Comparison of ENCODE assay signal across 14 cellular contexts in the genomic region with DNA sequence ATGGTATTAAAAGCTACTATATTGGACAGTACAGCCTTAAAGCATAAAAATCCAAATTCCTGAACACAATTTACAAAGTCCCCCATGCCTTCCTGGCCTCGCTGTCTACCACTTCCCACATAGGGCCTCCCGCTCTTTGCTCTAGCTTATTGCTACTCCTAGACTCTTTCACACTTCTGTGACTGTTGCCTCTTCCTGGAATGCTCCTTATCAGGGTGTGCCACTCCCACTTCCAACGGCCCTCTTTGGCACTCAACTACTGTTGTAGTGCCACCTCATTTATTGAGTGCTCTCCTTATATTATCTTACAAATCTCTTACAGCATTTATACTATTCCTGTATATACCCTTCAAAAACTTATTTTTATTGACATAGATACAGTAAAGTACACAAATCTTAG. TPM values are rescaled to one million over a fixed set of nuclear protein-coding genes. Genes with fewer than 3 reads are reported as not detected.
A peak's percentile ranks its signal among the peaks of the same experiment; 100 is the strongest.
DNase-seq lines count a peak whose midpoint lies in the region; ATAC-seq, FAIRE-seq and TF ChIP-seq lines count a peak whose summit lies in the region.
"Had no signal": no experiment of that assay in that cellular context is flagged by ENCODE, and none has a peak within 500 bp of the region (broad histone marks: within the 10 kb centered on the region; RNA-seq: fewer than 3 reads in every experiment).

No MANE protein-coding gene starts in this region.

- H3K27me3 ChIP-seq in CD8-positive, alpha-beta T cell (ENCODE audit: insufficient read depth, low read length) = no peaks in the 10 kb centered on the region
- no peaks in the 10 kb centered on the region for H3K27me3 ChIP-seq in K562 (ENCODE audit: control insufficient read depth in 2 of 2, insufficient read depth in 2 of 2, low read length in 2 of 2)
- no peaks in the 10 kb centered on the region for H3K27me3 ChIP-seq in naive thymus-derived CD4-positive, alpha-beta T cell (ENCODE audit: control insufficient read depth in 2 of 2, insufficient read depth in 2 of 2, low read length in 2 of 2)
- H3K27me3 ChIP-seq: body of pancreas had no signal

- DNase-seq in CD8-positive, alpha-beta T cell = no peak
- DNase-seq in K562 (ENCODE audit: extremely low read depth in 1 of 4, low spot score in 3 of 4) = peak in 2 of 4 experiments; percentile 65 to 83
- no peak for DNase-seq in naive thymus-derived CD4-positive, alpha-beta T cell
- no peak for DNase-seq in hypothalamus (lab: John Stamatoyannopoulos, UW)
- DNase-seq in dermis blood vessel endothelial cell = no peak
- DNase-seq: body of pancreas; naive B cell; NCI-H1092; NCI-H2171 treated with DMSO at 0.1 percent for 48 hours; SHP77 treated with DMSO at 0.1 percent for 48 hours; stimulated activated CD4-positive, alpha-beta T cell treated with anti-CD3 and anti-CD28 coated beads, Interleukin-12 subunit alpha, Interleukin-12 subunit beta, amount 100 ng/mL, for 4 hours had no signal

- in situ Hi-C loops in K562 (cut with MboI) = no loop called here

- H3K4me3 ChIP-seq in CD8-positive, alpha-beta T cell (ENCODE audit: low read depth, low read length) = no peak overlapping the region
- H3K4me3 ChIP-seq in HEK293 (ENCODE audit: low read depth, low read length) (no peak overlapping the region), K562 (no peak overlapping the region)
- no peak overlapping the region for H3K4me3 ChIP-seq in naive thymus-derived CD4-positive, alpha-beta T cell (ENCODE audit: low read length)
- H3K4me3 ChIP-seq: body of pancreas had no signal

- no peaks in the 10 kb centered on the region for H3K9me3 ChIP-seq in CD8-positive, alpha-beta T cell (ENCODE audit: low read length)
- H3K9me3 ChIP-seq in HEK293 (ENCODE audit: control insufficient read depth, insufficient read depth, low read depth, low read length) (no peaks in the 10 kb centered on the region), K562 (replicated peaks; ENCODE audit: control insufficient read depth, insufficient read depth, low read depth, low read length) (0 out of 2 replicates have a peak, but pooled peaks cover 3% of the 10 kb centered on the region)
- H3K9me3 ChIP-seq in naive thymus-derived CD4-positive, alpha-beta T cell (ENCODE audit: control insufficient read depth in 2 of 3, low read length in 3 of 3) = no peaks in the 10 kb centered on the region
- H3K9me3 ChIP-seq: body of pancreas had no signal

- TF ChIP-seq EP300 in K562 (IDR thresholded peaks at IDR 0.05; ENCODE audit: low read length) = peak; percentile 86

- peak; percentile 23 for FAIRE-seq in K562 (lab: Jason Lieb, UNC)
- FAIRE-seq: HepG2 had no signal

- no peak overlapping the region; a peak in 1 of 4 replicates for H3K9ac ChIP-seq in K562 (ENCODE audit: insufficient read depth in 1 of 2, low read depth in 2 of 2, low read length in 2 of 2)

- peaks cover 5% of the 10 kb centered on the region for H3K36me3 ChIP-seq in CD8-positive, alpha-beta T cell (ENCODE audit: insufficient read depth, low read length)
- H3K36me3 ChIP-seq in HEK293 (ENCODE audit: control insufficient read depth in 2 of 2, insufficient read depth in 1 of 2, low read length in 2 of 2) = peaks cover 0 to 26% of the 10 kb centered on the region in 2 experiments; a peak in 2 of 3 replicates
- peaks cover 65% of the 10 kb centered on the region for H3K36me3 ChIP-seq in K562 (ENCODE audit: control insufficient read depth, insufficient read depth, low read length)
- peaks cover 0 to 17% (median 0%) of the 10 kb centered on the region in 3 experiments for H3K36me3 ChIP-seq in naive thymus-derived CD4-positive, alpha-beta T cell (ENCODE audit: control insufficient read depth in 2 of 3, insufficient read depth in 3 of 3, low read length in 3 of 3)

- peak overlapping the region; percentile 6 for H3K27ac Mint-ChIP-seq in CD8-positive, alpha-beta T cell
- peak overlapping the region in 6 of 9 donors; percentile 0 to 26 (median 14) for H3K27ac Mint-ChIP-seq in naive thymus-derived CD4-positive, alpha-beta T cell

- H3K4me2 ChIP-seq in K562 (ENCODE audit: insufficient read depth, low read length) = peak overlapping the region; percentile 51

- CTCF ChIA-PET in CD8-positive, alpha-beta T cell (lab: Charles Lee) = no interaction called here
- CTCF ChIA-PET in HEK293 (lab: Yijun Ruan, JAX) (interaction anchor here (0.7 to 1.1 kb wide), 2 partner anchors 18 to 20 kb away, joined by 3 read pairs; no protein-coding TSS in a partner anchor), K562 (lab: Yijun Ruan, JAX; ENCODE audit: low intra/inter-chr PET ratio) (no interaction called here)
- CTCF ChIA-PET in naive thymus-derived CD4-positive, alpha-beta T cell (lab: Charles Lee) = no interaction called here

- H3K27me3 Mint-ChIP-seq in CD8-positive, alpha-beta T cell (ENCODE audit: low read depth) = no peaks in the 10 kb centered on the region
- H3K27me3 Mint-ChIP-seq in naive thymus-derived CD4-positive, alpha-beta T cell = no peaks in the 10 kb centered on the region
- H3K27me3 Mint-ChIP-seq: naive B cell had no signal

- no peak for ATAC-seq in CD8-positive, alpha-beta T cell
- ATAC-seq in K562 (peak; percentile 7; the same call in 2 of the 3 replicates), HG02623 (IDR thresholded peaks at IDR 0.05; ENCODE audit: unreplicated experiment) (no peak)
- ATAC-seq in naive thymus-derived CD4-positive, alpha-beta T cell = no peak
- ATAC-seq: body of pancreas, HepG2 had no signal

- 18% methylated on average over 3 of the region's 3 CpGs for WGBS in K562 (ENCODE audit: insufficient coverage, low coverage, missing lambda C conversion rate)

- H3K79me2 ChIP-seq in K562 (ENCODE audit: control insufficient read depth, insufficient read depth, low read length) = peaks cover 93% of the 10 kb centered on the region

- H3K27ac ChIP-seq in CD8-positive, alpha-beta T cell (ENCODE audit: low read depth, low read length) = no peak overlapping the region
- H3K27ac ChIP-seq in HEK293 (ENCODE audit: extremely low read depth, low read depth, low read length) (no peak overlapping the region), K562 (ENCODE audit: extremely low read depth, low read depth, low read length) (peak overlapping the region; percentile 73)
- no peak overlapping the region for H3K27ac ChIP-seq in naive thymus-derived CD4-positive, alpha-beta T cell (ENCODE audit: low read depth, low read length)
- H3K27ac ChIP-seq: body of pancreas had no signal

- intact Hi-C loops in CD8-positive, alpha-beta T cell (cut with DNase I, micrococcal nuclease) = loop anchor here in 1 of 2 experiments (10.0 kb wide), 2 partner anchors 474 to 816 kb away; partner anchors contain the start of genes STRIP1 and STXBP3
- intact Hi-C loops in K562 (cut with micrococcal nuclease) = no loop called here
- intact Hi-C loops in naive thymus-derived CD4-positive, alpha-beta T cell (cut with micrococcal nuclease) = loop anchor here (10.0 kb wide), 3 partner anchors 524 to 1186 kb away; partner anchors contain the start of genes LAMTOR5 (in 1 of the 2) and PRPF38B (in 1 of the 2)

- POLR2A ChIA-PET in CD8-positive, alpha-beta T cell (lab: Charles Lee) = no interaction called here
- POLR2A ChIA-PET in HEK293 (lab: Yijun Ruan, JAX) = interaction anchor here (0.7 kb wide), 3 partner anchors 52 to 80 kb away, joined by 4 to 5 read pairs (median 5); partner anchors contain the start of gene PSRC1
- POLR2A ChIA-PET in K562 (lab: Yijun Ruan, JAX) = interaction anchor here (0.6 to 4.9 kb wide), 6 partner anchors 21 to 193 kb away, joined by 3 to 23 read pairs (median 4); no protein-coding TSS in a partner anchor
- POLR2A ChIA-PET in naive thymus-derived CD4-positive, alpha-beta T cell (lab: Charles Lee) = no interaction called here

- TF ChIP-seq CTCF in CD8-positive, alpha-beta T cell (IDR thresholded peaks at IDR 0.05) = no peak
- no peak for TF ChIP-seq CTCF in HEK293 (tag by site-specific recombination; IDR thresholded peaks at IDR 0.05)
- TF ChIP-seq CTCF in K562 (IDR thresholded peaks at IDR 0.05 in 2 of 3, conservative IDR thresholded peaks at IDR 0.05 in 1 of 3; ENCODE audit: insufficient read depth in 2 of 3, low read depth in 1 of 3, low read length in 3 of 3) = no peak

- peaks cover 26% of the 10 kb centered on the region for H3K4me1 ChIP-seq in CD8-positive, alpha-beta T cell (ENCODE audit: insufficient read depth, low read length)
- peaks cover 3% of the 10 kb centered on the region; the same call in 1 of the 2 replicates for H3K4me1 ChIP-seq in HEK293 (ENCODE audit: control insufficient read depth, insufficient read depth, low read length)
- H3K4me1 ChIP-seq in K562 (replicated peaks in 1 of 2; ENCODE audit: control insufficient read depth in 2 of 2, insufficient read depth in 2 of 2, low read length in 2 of 2) = peaks cover 10 to 23% of the 10 kb centered on the region in 2 experiments
- peaks cover 22 to 25% of the 10 kb centered on the region in 2 donors for H3K4me1 ChIP-seq in naive thymus-derived CD4-positive, alpha-beta T cell (ENCODE audit: control insufficient read depth in 2 of 2, insufficient read depth in 2 of 2, low read length in 2 of 2)

- H4K20me1 ChIP-seq in K562 (replicated peaks; ENCODE audit: control insufficient read depth, insufficient read depth, low read length) = 0 out of 2 replicates have a peak, but pooled peaks cover 14% of the 10 kb centered on the region

- no peaks in the 10 kb centered on the region for H3K9me1 ChIP-seq in K562 (ENCODE audit: control insufficient read depth, insufficient read depth, low read length)

- no peaks in the 10 kb centered on the region for H3K9me3 Mint-ChIP-seq in CD8-positive, alpha-beta T cell
- H3K9me3 Mint-ChIP-seq in naive thymus-derived CD4-positive, alpha-beta T cell = peaks cover 0 to 2% (median 0%) of the 10 kb centered on the region in 11 donors
- H3K9me3 Mint-ChIP-seq: naive B cell had no signal

- BruUV-seq in K562 (replicated peaks; lab: Mats Ljungman, UMichigan) = no TSS peak

- H2AFZ ChIP-seq in K562 (ENCODE audit: low read depth, low read length) = no peak overlapping the region

- no peak for TF ChIP-seq RAD21 in K562 (CRISPR knock-in tag; conservative IDR thresholded peaks at IDR 0.05 in 1 of 2, IDR thresholded peaks at IDR 0.05 in 1 of 2)

- H3K36me3 Mint-ChIP-seq in CD8-positive, alpha-beta T cell = peaks cover 52% of the 10 kb centered on the region
- peaks cover 4 to 42% (median 18%) of the 10 kb centered on the region in 5 donors for H3K36me3 Mint-ChIP-seq in naive thymus-derived CD4-positive, alpha-beta T cell

- H3K4me3 Mint-ChIP-seq in CD8-positive, alpha-beta T cell = no peak overlapping the region
- H3K4me3 Mint-ChIP-seq in naive thymus-derived CD4-positive, alpha-beta T cell = peak overlapping the region in 7 of 10 donors; percentile 4 to 77 (median 68)

- peaks cover 64% of the 10 kb centered on the region for H3K4me1 Mint-ChIP-seq in CD8-positive, alpha-beta T cell (ENCODE audit: low read depth)
- H3K4me1 Mint-ChIP-seq in naive thymus-derived CD4-positive, alpha-beta T cell = peaks cover 46 to 74% (median 61%) of the 10 kb centered on the region in 7 donors

- peak; percentile 22; the same call in 1 of the 2 replicates for TF ChIP-seq POLR2A in K562 (conservative IDR thresholded peaks at IDR 0.05)

RNA-seq across cellular contexts. Expression of gene SARS1, which starts 4.8 kb away (rescaled TPM):
- total RNA-seq in CD8-positive, alpha-beta T cell = 100 to 1,000 TPM; 113 to 118 TPM
- 340 and 395 TPM in 2 replicates for total RNA-seq in K562 (2011; cell fraction: chromatin; rRNA removed; ENCODE audit: low replicate concordance)
- total RNA-seq in K562 (2011; cell fraction: nucleolus; rRNA removed) = 195 and 209 TPM in 2 replicates
- total RNA-seq in K562 (2011; cell fraction: nucleoplasm; rRNA removed) = 265 and 293 TPM in 2 replicates
- total RNA-seq in K562 (2014; rRNA removed) = 254 and 257 TPM in 2 replicates
- 273 and 284 TPM in 2 replicates for total RNA-seq in K562 (2014; rRNA removed; fragmentation: Illumina TruSeq; extraction: Trizol)
- total RNA-seq in K562 (2015; rRNA removed; fragmentation: Illumina TruSeq; extraction: Trizol) = 211 and 221 TPM in 2 replicates
- 232 and 246 TPM in 2 replicates for total RNA-seq in K562 (2021)
- 221 and 230 TPM in 2 replicates for polyA plus RNA-seq in K562 (2011; rRNA removed)
- 149 and 217 TPM in 2 replicates for polyA plus RNA-seq in K562 (2011; cell fraction: cytosol; rRNA removed)
- 232 and 336 TPM in 2 replicates for polyA plus RNA-seq in K562 (2011; cell fraction: nucleus; rRNA removed)
- polyA plus RNA-seq in K562 (2012) = 195 and 518 TPM in 2 replicates
- polyA plus RNA-seq in K562 (2014; fragmentation: Illumina TruSeq; extraction: Trizol) = 293 and 317 TPM in 2 replicates
- 100 to 1,000 TPM; 336 to 623 TPM for polyA plus RNA-seq in K562 (2014; fragmentation: Nextera tagmentation; extraction: Ambion mirVana)
- polyA plus RNA-seq in K562 (2014; rRNA removed) = 235 and 240 TPM in 2 replicates
- 227 and 242 TPM in 2 replicates for polyA minus RNA-seq in K562 (2011; rRNA and poly(A)+ RNA removed)
- 87.5 and 101 TPM in 2 replicates for polyA minus RNA-seq in K562 (2011; cell fraction: cytosol; rRNA and poly(A)+ RNA removed)
- 92.1 and 168 TPM in 2 replicates for polyA minus RNA-seq in K562 (2011; cell fraction: nucleus; rRNA and poly(A)+ RNA removed)
- 100 to 1,000 TPM; 110 to 173 (median 135) TPM for total RNA-seq in naive thymus-derived CD4-positive, alpha-beta T cell
- 100 to 1,000 TPM; 134 to 179 TPM for polyA plus RNA-seq in naive thymus-derived CD4-positive, alpha-beta T cell
- 178 and 206 TPM in 2 replicates for total RNA-seq in dermis blood vessel endothelial cell

RNA-seq across cellular contexts. Expression of gene CELSR2, which starts 30.8 kb away (rescaled TPM):
- 1 to 10 TPM; 3.8 TPM for total RNA-seq in CD8-positive, alpha-beta T cell
- 44.8 and 129 TPM in 2 replicates for total RNA-seq in K562 (2011; cell fraction: chromatin; rRNA removed; ENCODE audit: low replicate concordance)
- total RNA-seq in K562 (2011; cell fraction: nucleolus; rRNA removed) = 69.9 and 80.7 TPM in 2 replicates
- total RNA-seq in K562 (2011; cell fraction: nucleoplasm; rRNA removed) = 57.7 and 69.2 TPM in 2 replicates
- total RNA-seq in K562 (2014; rRNA removed) (4.1 and 5.9 TPM in 2 replicates), K562 (2014; rRNA removed; fragmentation: Illumina TruSeq; extraction: Trizol) (2.7 and 3.0 TPM in 2 replicates), K562 (2015; rRNA removed; fragmentation: Illumina TruSeq; extraction: Trizol) (4.2 and 5.0 TPM in 2 replicates), K562 (2021) (19.1 and 21.9 TPM in 2 replicates), dermis blood vessel endothelial cell (1.4 and 1.8 TPM in 2 replicates)
- polyA plus RNA-seq in K562 (2011; rRNA removed) (7.2 and 8.2 TPM in 2 replicates), K562 (2014; fragmentation: Illumina TruSeq; extraction: Trizol) (14.1 and 15.3 TPM in 2 replicates), K562 (2014; fragmentation: Nextera tagmentation; extraction: Ambion mirVana) (under 1 TPM; 0.31 to 0.86 TPM), K562 (2014; rRNA removed) (9.0 and 10.2 TPM in 2 replicates)
- 8.3 and 12.6 TPM in 2 replicates for polyA plus RNA-seq in K562 (2011; cell fraction: cytosol; rRNA removed)
- polyA plus RNA-seq in K562 (2011; cell fraction: nucleus; rRNA removed) = 38.5 and 63.5 TPM in 2 replicates
- 15.6 and 17.8 TPM in 2 replicates for polyA plus RNA-seq in K562 (2012)
- polyA minus RNA-seq in K562 (2011; rRNA and poly(A)+ RNA removed) = 14.3 and 24.2 TPM in 2 replicates
- 23.8 and 25.3 TPM in 2 replicates for polyA minus RNA-seq in K562 (2011; cell fraction: cytosol; rRNA and poly(A)+ RNA removed)
- 31.9 and 33.1 TPM in 2 replicates for polyA minus RNA-seq in K562 (2011; cell fraction: nucleus; rRNA and poly(A)+ RNA removed)
- total RNA-seq in naive thymus-derived CD4-positive, alpha-beta T cell = 1 to 10 TPM; 3.0 to 6.4 (median 3.2) TPM
- polyA plus RNA-seq in naive thymus-derived CD4-positive, alpha-beta T cell = 1 to 10 TPM in 1 of 2 donors, under 1 TPM in 1; 0.17 to 1.3 TPM

Comparison
In these comparisons a context has a peak if more than half of its experiments do, and no peak if none do; other contexts are left out.
1. POLR2A ChIA-PET loops: an anchor here in HEK293 (0.7 kb wide) and K562 (0.6 to 4.9 kb wide); none called in CD8-positive, alpha-beta T cell and naive thymus-derived CD4-positive, alpha-beta T cell.